Comparison of ENCODE assay signal across 19 cellular contexts in genomic region chr10:43295436-43295835, GRCh38. TPM values are rescaled to one million over a fixed set of nuclear protein-coding genes. Genes with fewer than 3 reads are reported as not detected.
A peak's percentile ranks its signal among the peaks of the same experiment; 100 is the strongest.
DNase-seq lines count a peak whose midpoint lies in the region; ATAC-seq, FAIRE-seq and TF ChIP-seq lines count a peak whose summit lies in the region.
"Had no signal": no experiment of that assay in that cellular context is flagged by ENCODE, and none has a peak within 500 bp of the region (broad histone marks: within the 10 kb centered on the region; RNA-seq: fewer than 3 reads in every experiment).

No MANE protein-coding gene starts in this region.

- DNase-seq in activated naive CD4-positive, alpha-beta T cell treated with anti-CD3 and anti-CD28 coated beads for 36 hours, result no peak
- no peak for DNase-seq in T-helper 17 cell
- no peak for DNase-seq in H1 (ENCODE audit: low read depth in 1 of 2, low spot score in 2 of 2)
- DNase-seq in upper lobe of right lung, result no peak
- DNase-seq in Calu3, result no peak
- DNase-seq in glomerular visceral epithelial cell (ENCODE audit: extremely low spot score), result no peak
- DNase-seq: aorta, caudate nucleus, DMS79, KBM-7, kidney glomerular epithelial cell, NCI-H1694 treated with DMSO at 0.1 percent for 48 hours, NCI-H82, retina, WERI-Rb-1 had no signal

- no peak overlapping the region for H3K4me2 ChIP-seq in H1 (ENCODE audit: insufficient read depth in 1 of 2, low read depth in 2 of 2, low read length in 2 of 2)

- H3K18ac ChIP-seq in H1 (ENCODE audit: extremely low read depth, low read length), result no peak overlapping the region

- no peak for TF ChIP-seq RAD21 in H1 (IDR thresholded peaks at IDR 0.05 in 1 of 2, conservative IDR thresholded peaks at IDR 0.05 in 1 of 2; ENCODE audit: low read depth in 2 of 2, low read length in 2 of 2)

- H3K9me3 ChIP-seq in T-helper 17 cell (ENCODE audit: control insufficient read depth, low read length, poor library complexity, severe bottlenecking) (no peaks in the 10 kb centered on the region), H1 (ENCODE audit: insufficient read depth in 2 of 2, low read depth in 1 of 2, low read length in 1 of 2) (no peaks in the 10 kb centered on the region), upper lobe of right lung (no peaks in the 10 kb centered on the region)
- H3K9me3 ChIP-seq: suprapubic skin had no signal

- H3K9me3 Mint-ChIP-seq in activated naive CD4-positive, alpha-beta T cell treated with anti-CD3 and anti-CD28 coated beads, Interleukin-2, amount 50 U/mL, for 24 hours, result no peaks in the 10 kb centered on the region
- H3K9me3 Mint-ChIP-seq in activated naive CD4-positive, alpha-beta T cell treated with anti-CD3 and anti-CD28 coated beads for 36 hours, result peaks cover 3% of the 10 kb centered on the region
- H3K9me3 Mint-ChIP-seq in Calu3 (ENCODE audit: low read depth, unreplicated experiment), result no peaks in the 10 kb centered on the region

- FAIRE-seq in H1 (lab: Jason Lieb, UNC), result no peak

- no peak overlapping the region for H2BK20ac ChIP-seq in H1 (ENCODE audit: low read length)

- H2BK12ac ChIP-seq in H1 (ENCODE audit: low read depth, low read length), result no peak overlapping the region

- TF ChIP-seq EP300 in H1 (IDR thresholded peaks at IDR 0.05; ENCODE audit: borderline replicate concordance in 1 of 2, low read depth in 2 of 2, low read length in 2 of 2), result no peak

- no peak overlapping the region for H2AFZ ChIP-seq in H1 (ENCODE audit: low read length)

- no peak overlapping the region for H3K4ac ChIP-seq in H1 (replicated peaks; ENCODE audit: insufficient read length, low read depth, low read length)

- no peak overlapping the region for H3K14ac ChIP-seq in H1 (ENCODE audit: insufficient read length)

- H2AK5ac ChIP-seq in H1 (ENCODE audit: low read depth, low read length), result no peak overlapping the region

- TF ChIP-seq CTCF in H1 (IDR thresholded peaks at IDR 0.05; ENCODE audit: control extremely low read depth in 1 of 3, insufficient read depth in 1 of 3, low read depth in 1 of 3, low read length in 3 of 3) (no peak), upper lobe of right lung (IDR thresholded peaks at IDR 0.05) (no peak), Calu3 (IDR thresholded peaks at IDR 0.05; ENCODE audit: unreplicated experiment) (no peak)

- 81% methylated on average over 7 of the region's 10 CpGs; no CpG with 5 or more reads in 1 of the 2 experiments for WGBS in H1 (ENCODE audit: extremely low coverage in 1 of 2, insufficient coverage in 1 of 2, insufficient read length in 1 of 2, insufficient replicate concordance in 2 of 2, low coverage in 1 of 2, low lambda C conversion rate in 2 of 2, missing lambda C conversion rate in 1 of 2), 2 experiments

- H3K27ac Mint-ChIP-seq in activated naive CD4-positive, alpha-beta T cell treated with anti-CD3 and anti-CD28 coated beads, Interleukin-2, amount 50 U/mL, for 24 hours, result peak overlapping the region; percentile 25
- no peak overlapping the region for H3K27ac Mint-ChIP-seq in activated naive CD4-positive, alpha-beta T cell treated with anti-CD3 and anti-CD28 coated beads for 36 hours
- H3K27ac Mint-ChIP-seq in T-helper 17 cell, result peak overlapping the region; percentile 90
- H3K27ac Mint-ChIP-seq in Calu3 (ENCODE audit: unreplicated experiment), result no peak overlapping the region
- H3K27ac Mint-ChIP-seq: CD14-positive monocyte had no signal

- H4K20me1 ChIP-seq in H1 (replicated peaks in 1 of 2; ENCODE audit: control insufficient read depth in 1 of 2, insufficient read depth in 2 of 2, low read length in 2 of 2), result no peaks in the 10 kb centered on the region

- BruUV-seq in Calu3 (replicated peaks; lab: Mats Ljungman, UMichigan), result no TSS peak

- H4K5ac ChIP-seq in H1 (ENCODE audit: insufficient read length, low read depth, low read length), result no peak overlapping the region

- H3K4me1 Mint-ChIP-seq in activated naive CD4-positive, alpha-beta T cell treated with anti-CD3 and anti-CD28 coated beads, Interleukin-2, amount 50 U/mL, for 24 hours, result peaks cover 57% of the 10 kb centered on the region
- H3K4me1 Mint-ChIP-seq in activated naive CD4-positive, alpha-beta T cell treated with anti-CD3 and anti-CD28 coated beads for 36 hours (ENCODE audit: low read depth), result peaks cover 36% of the 10 kb centered on the region
- H3K4me1 Mint-ChIP-seq in T-helper 17 cell, result peaks cover 59% of the 10 kb centered on the region
- H3K4me1 Mint-ChIP-seq in Calu3 (ENCODE audit: low read depth, unreplicated experiment), result peaks cover 19% of the 10 kb centered on the region

- POLR2A ChIA-PET in H1 (lab: Charles Lee; ENCODE audit: partially characterized antibody), result interaction anchor here (1.6 kb wide), 1 partner anchor 10 kb away, joined by 3 read pairs; no protein-coding TSS in a partner anchor

- no peak overlapping the region for H2BK5ac ChIP-seq in H1 (ENCODE audit: low read depth, low read length)

- no peaks in the 10 kb centered on the region for H3K27me3 Mint-ChIP-seq in activated naive CD4-positive, alpha-beta T cell treated with anti-CD3 and anti-CD28 coated beads, Interleukin-2, amount 50 U/mL, for 24 hours
- peaks cover 2% of the 10 kb centered on the region for H3K27me3 Mint-ChIP-seq in activated naive CD4-positive, alpha-beta T cell treated with anti-CD3 and anti-CD28 coated beads for 36 hours (ENCODE audit: low read depth)
- no peaks in the 10 kb centered on the region for H3K27me3 Mint-ChIP-seq in T-helper 17 cell
- peaks cover 13% of the 10 kb centered on the region for H3K27me3 Mint-ChIP-seq in Calu3 (ENCODE audit: unreplicated experiment)

- H3K36me3 ChIP-seq in H1 (ENCODE audit: control insufficient read depth in 2 of 4, insufficient read depth in 4 of 4, low read length in 3 of 4) (no peaks in the 10 kb centered on the region), upper lobe of right lung (no peaks in the 10 kb centered on the region)
- H3K36me3 ChIP-seq: suprapubic skin, WERI-Rb-1 had no signal

- H2BK15ac ChIP-seq in H1 (ENCODE audit: low read length), result 0 out of 2 replicates have a peak overlapping the region, but pooled peaks have one; percentile 29

- TF ChIP-seq POLR2A in H1 (IDR thresholded peaks at IDR 0.05; ENCODE audit: control extremely low read depth in 1 of 2, low read depth in 2 of 2, low read length in 2 of 2), result no peak

- ATAC-seq in T-helper 17 cell (no peak), upper lobe of right lung (peak; percentile 6)

- H2BK120ac ChIP-seq in H1 (replicated peaks; ENCODE audit: low read depth, low read length), result no peak overlapping the region

- H3K9ac ChIP-seq in H1 (replicated peaks in 1 of 4; ENCODE audit: extremely low read depth in 1 of 4, low read depth in 3 of 4, low read length in 3 of 4), result no peak overlapping the region

- no peaks in the 10 kb centered on the region for H3K79me1 ChIP-seq in H1 (ENCODE audit: low read depth, low read length)

- no peaks in the 10 kb centered on the region; a peak in 1 of 7 replicates for H3K4me1 ChIP-seq in H1 (replicated peaks in 1 of 4; ENCODE audit: control insufficient read depth in 3 of 4, insufficient read depth in 4 of 4, low read length in 3 of 4)
- peaks cover 5% of the 10 kb centered on the region for H3K4me1 ChIP-seq in upper lobe of right lung

- intact Hi-C loops in activated naive CD4-positive, alpha-beta T cell treated with anti-CD3 and anti-CD28 coated beads for 36 hours (cut with micrococcal nuclease), result loop anchor here (10.0 kb wide), 1 partner anchor 349 kb away; the partner anchor contains the start of gene ZNF32
- intact Hi-C loops in upper lobe of right lung (cut with DNase I), result loop anchor here (10.0 kb wide), 1 partner anchor 169 kb away; no protein-coding TSS in a partner anchor
- intact Hi-C loops in Calu3 (cut with micrococcal nuclease; ENCODE audit: unreplicated experiment), result no loop called here

- H3K27ac ChIP-seq in H1 (ENCODE audit: low read depth, low read length), result no peak overlapping the region
- H3K27ac ChIP-seq in upper lobe of right lung, result no peak overlapping the region
- H3K27ac ChIP-seq: suprapubic skin, WERI-Rb-1 had no signal

- H3K27me3 ChIP-seq in H1 (replicated peaks in 1 of 4; ENCODE audit: control insufficient read depth in 3 of 4, extremely low read depth in 1 of 4, insufficient read depth in 3 of 4, low read length in 3 of 4) (peaks cover 0 to 2% (median 0%) of the 10 kb centered on the region in 4 experiments; a peak in 2 of 7 replicates), upper lobe of right lung (peaks cover 7% of the 10 kb centered on the region)

- no peak overlapping the region for H3K4me3 Mint-ChIP-seq in activated naive CD4-positive, alpha-beta T cell treated with anti-CD3 and anti-CD28 coated beads, Interleukin-2, amount 50 U/mL, for 24 hours
- H3K4me3 Mint-ChIP-seq in activated naive CD4-positive, alpha-beta T cell treated with anti-CD3 and anti-CD28 coated beads for 36 hours, result no peak overlapping the region
- H3K4me3 Mint-ChIP-seq in T-helper 17 cell (peak overlapping the region; percentile 80), Calu3 (ENCODE audit: low read depth, unreplicated experiment) (no peak overlapping the region)
- H3K4me3 Mint-ChIP-seq: CD14-positive monocyte had no signal

- H4K91ac ChIP-seq in H1 (replicated peaks; ENCODE audit: insufficient read length, low read length), result no peak overlapping the region

- H3K4me3 ChIP-seq in H1 (ENCODE audit: extremely low read depth in 1 of 4, insufficient read depth in 2 of 4, low read depth in 3 of 4, low read length in 4 of 4) (no peak overlapping the region), upper lobe of right lung (no peak overlapping the region)
- H3K4me3 ChIP-seq: suprapubic skin had no signal

- H3K23me2 ChIP-seq in H1 (ENCODE audit: low read depth, low read length), result no peaks in the 10 kb centered on the region

- no peaks in the 10 kb centered on the region for H3K79me2 ChIP-seq in H1 (ENCODE audit: control insufficient read depth in 1 of 2, insufficient read depth in 2 of 2, low read length in 2 of 2)

- H3K56ac ChIP-seq in H1 (replicated peaks; ENCODE audit: insufficient read length, low read depth, low read length), result no peak overlapping the region

- H3K36me3 Mint-ChIP-seq in activated naive CD4-positive, alpha-beta T cell treated with anti-CD3 and anti-CD28 coated beads, Interleukin-2, amount 50 U/mL, for 24 hours, result no peaks in the 10 kb centered on the region
- H3K36me3 Mint-ChIP-seq in activated naive CD4-positive, alpha-beta T cell treated with anti-CD3 and anti-CD28 coated beads for 36 hours (ENCODE audit: low read depth), result peaks cover 1% of the 10 kb centered on the region
- peaks cover 2% of the 10 kb centered on the region for H3K36me3 Mint-ChIP-seq in T-helper 17 cell (ENCODE audit: low read depth)
- peaks cover 8% of the 10 kb centered on the region for H3K36me3 Mint-ChIP-seq in Calu3 (ENCODE audit: insufficient read depth, unreplicated experiment)
- H3K36me3 Mint-ChIP-seq: CD14-positive monocyte had no signal

- H3K23ac ChIP-seq in H1 (ENCODE audit: insufficient read length), result no peak overlapping the region

- no peak overlapping the region for H4K8ac ChIP-seq in H1 (ENCODE audit: extremely low read depth, insufficient read depth, low read length)

- CTCF ChIA-PET in activated naive CD4-positive, alpha-beta T cell treated with anti-CD3 and anti-CD28 coated beads for 36 hours (lab: Charles Lee), result interaction anchor here (0.5 to 5.7 kb wide), 2 partner anchors 54 to 195 kb away, joined by 3 to 80 read pairs; no protein-coding TSS in a partner anchor
- CTCF ChIA-PET in H1 (lab: Charles Lee; ENCODE audit: partially characterized antibody) (interaction anchor here (0.9 to 6.2 kb wide), 7 partner anchors 10 to 166 kb away, joined by 3 to 43 read pairs (median 6); no protein-coding TSS in a partner anchor), Calu3 (lab: Charles Lee) (no interaction called here)

RNA-seq across cellular contexts. Expression of gene RASGEF1A, which starts 28.6 kb away (rescaled TPM):
- not detected for total RNA-seq in activated naive CD4-positive, alpha-beta T cell treated with anti-CD3 and anti-CD28 coated beads for 36 hours
- total RNA-seq in T-helper 17 cell, result 1 to 10 TPM; 3.1 to 3.4 TPM
- total RNA-seq in H1 (2021; fragmentation: NEBNext Ultra II Directional; extraction: Animal tissue kit (Norgen Biotek cat#: 25700)), result 13.3 and 13.4 TPM in 2 replicates
- 25.6 and 30.7 TPM in 2 replicates for polyA plus RNA-seq in H1 (2011; rRNA removed)
- polyA plus RNA-seq in H1 (2011; cell fraction: cytosol; rRNA removed), result 32.7 TPM
- 53.0 TPM for polyA plus RNA-seq in H1 (2011; cell fraction: nucleus; rRNA removed)
- 9.2 to 19.0 TPM (median 16.3 TPM) in 4 replicates for polyA plus RNA-seq in H1 (2012, experiment 1 of 2)
- polyA plus RNA-seq in H1 (2012, experiment 2 of 2), result 12.0 TPM
- 8.6 TPM for polyA plus RNA-seq in H1 (2013, experiment 1 of 2)
- polyA plus RNA-seq in H1 (2013, experiment 2 of 2), result 7.8 TPM
- polyA minus RNA-seq in H1 (2011; rRNA and poly(A)+ RNA removed), result 27.7 and 30.0 TPM in 2 replicates
- 26.3 TPM for polyA minus RNA-seq in H1 (2011; cell fraction: cytosol; rRNA and poly(A)+ RNA removed)
- 26.0 TPM for polyA minus RNA-seq in H1 (2011; cell fraction: nucleus; rRNA and poly(A)+ RNA removed)
- total RNA-seq in upper lobe of right lung, result 2.6 TPM
- total RNA-seq in Calu3 (2022), result 1.0 and 1.4 TPM in 2 replicates
- total RNA-seq: H4 had no signal

Comparison
In these comparisons a context has a peak if more than half of its experiments do, and no peak if none do; other contexts are left out.
1. H3K27ac Mint-ChIP-seq: peak in activated naive CD4-positive, alpha-beta T cell treated with anti-CD3 and anti-CD28 coated beads, Interleukin-2, amount 50 U/mL, for 24 hours (single experiment) and T-helper 17 cell (single experiment); none in activated naive CD4-positive, alpha-beta T cell treated with anti-CD3 and anti-CD28 coated beads for 36 hours (single experiment) and Calu3 (single experiment).